In the genomic region with DNA sequence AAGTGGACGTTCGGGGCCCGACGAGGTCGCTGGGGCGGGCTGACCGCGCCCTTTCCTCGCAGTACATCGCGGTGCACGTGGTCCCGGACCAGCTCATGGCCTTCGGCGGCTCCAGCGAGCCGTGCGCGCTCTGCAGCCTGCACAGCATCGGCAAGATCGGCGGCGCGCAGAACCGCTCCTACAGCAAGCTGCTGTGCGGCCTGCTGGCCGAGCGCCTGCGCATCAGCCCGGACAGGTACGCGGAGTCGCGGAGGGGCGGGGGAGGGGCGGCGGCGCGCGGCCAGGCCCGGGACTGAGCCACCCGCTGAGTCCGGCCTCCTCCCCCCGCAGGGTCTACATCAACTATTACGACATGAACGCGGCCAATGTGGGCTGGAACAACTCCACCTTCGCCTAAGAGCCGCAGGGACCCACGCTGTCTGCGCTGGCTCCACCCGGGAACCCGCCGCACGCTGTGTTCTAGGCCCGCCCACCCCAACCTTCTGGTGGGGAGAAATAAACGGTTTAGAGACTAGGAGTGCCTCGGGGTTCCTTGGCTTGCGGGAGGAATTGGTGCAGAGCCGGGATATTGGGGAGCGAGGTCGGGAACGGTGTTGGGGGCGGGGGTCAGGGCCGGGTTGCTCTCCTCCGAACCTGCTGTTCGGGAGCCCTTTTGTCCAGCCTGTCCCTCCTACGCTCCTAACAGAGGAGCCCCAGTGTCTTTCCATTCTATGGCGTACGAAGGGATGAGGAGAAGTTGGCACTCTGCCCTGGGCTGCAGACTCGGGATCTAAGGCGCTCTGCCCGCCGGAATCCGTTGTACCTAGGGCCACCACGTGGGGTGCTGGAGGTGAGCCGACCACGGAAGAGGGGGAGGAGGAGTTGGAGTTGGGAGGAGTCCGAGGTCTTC, we compare ENCODE assay signal across 8 cellular contexts. TPM values are rescaled to one million over a fixed set of nuclear protein-coding genes. Genes with fewer than 3 reads are reported as not detected.
DNase-seq lines count a peak whose midpoint lies in the region; TF ChIP-seq lines count a peak whose summit lies in the region.

No MANE protein-coding gene starts in this region.

- intact Hi-C loops in uterus (cut with DNase I; ENCODE audit: low total_unique reads) = no loop called here

- H3K36me3 ChIP-seq in HAP-1 (replicated peaks) (peaks cover 34% of the 10 kb centered on the region), right atrium auricular region (peaks cover 15% of the 10 kb centered on the region), rectal smooth muscle tissue (ENCODE audit: control insufficient read depth, insufficient read depth, low read length) (no peaks in the 10 kb centered on the region), uterus (no peaks in the 10 kb centered on the region)

- peak overlapping the region; percentile 89 for H3K4me3 ChIP-seq in HAP-1
- peak overlapping the region; percentile 88 for H3K4me3 ChIP-seq in NB4 (ENCODE audit: low read depth, low read length)
- H3K4me3 ChIP-seq in right atrium auricular region = peak overlapping the region; percentile 59 to 73
- H3K4me3 ChIP-seq in rectal smooth muscle tissue (ENCODE audit: low read length) = peak overlapping the region; percentile 88
- peak overlapping the region; percentile 60 to 63 for H3K4me3 ChIP-seq in uterus

- H3K9ac ChIP-seq in rectal smooth muscle tissue (ENCODE audit: low read length) = peak overlapping the region; percentile 37

- TF ChIP-seq CTCF in NB4 (IDR thresholded peaks at IDR 0.05; ENCODE audit: low read depth, low read length) (peak; percentile 16), right atrium auricular region (IDR thresholded peaks at IDR 0.05) (no peak), uterus (IDR thresholded peaks at IDR 0.05) (peak in 2 of 4 experiments; percentile 8 to 44)

- H3K27ac ChIP-seq in right atrium auricular region (peak overlapping the region; percentile 90 to 94), rectal smooth muscle tissue (ENCODE audit: low read depth, low read length) (peak overlapping the region; percentile 91), uterus (peak overlapping the region; percentile 82 to 91)

- in situ Hi-C loops in HAP-1 (cut with MboI; ENCODE audit: low sequenced_read_pairs) = no loop called here

- DNase-seq in DMS79 (lab: John Stamatoyannopoulos, UW) (peak; percentile 39), HAP-1 (ENCODE audit: low spot score in 2 of 2) (peak; percentile 75 to 94), NB4 (ENCODE audit: low read depth) (peak; percentile 93), T-helper 1 cell (peak; percentile 32 to 77 (median 50)), amygdala (lab: John Stamatoyannopoulos, UW) (peak in 42 of 56 donors; percentile 15 to 84 (median 60)), right atrium auricular region (ENCODE audit: low spot score) (peak; percentile 76), uterus (peak; percentile 75 to 78)

- TF ChIP-seq POLR2A in NB4 (IDR thresholded peaks at IDR 0.05; ENCODE audit: extremely low read depth, insufficient read length) (no peak), uterus (IDR thresholded peaks at IDR 0.05) (no peak)

- H3K27me3 ChIP-seq in HAP-1 (ENCODE audit: low read depth) (no peaks in the 10 kb centered on the region), right atrium auricular region (no peaks in the 10 kb centered on the region), rectal smooth muscle tissue (ENCODE audit: control insufficient read depth, insufficient read depth, low read length) (no peaks in the 10 kb centered on the region), uterus (no peaks in the 10 kb centered on the region)

- H3K4me1 ChIP-seq in HAP-1 (peaks cover 10% of the 10 kb centered on the region), right atrium auricular region (peaks cover 0 to 31% of the 10 kb centered on the region in 2 donors), rectal smooth muscle tissue (ENCODE audit: control insufficient read depth, insufficient read depth, low read length) (peaks cover 4% of the 10 kb centered on the region), uterus (no peaks in the 10 kb centered on the region)

- H3K9me3 ChIP-seq in HAP-1 (peaks cover 4% of the 10 kb centered on the region; the same call in 1 of the 2 replicates), right atrium auricular region (no peaks in the 10 kb centered on the region), uterus (no peaks in the 10 kb centered on the region)

RNA-seq across cellular contexts. Expression of gene MIF, which starts 0.8 kb away (rescaled TPM):
- 100 to 1,000 TPM; 176 to 273 TPM for total RNA-seq in right atrium auricular region
- 100 to 1,000 TPM in 2 of 4 donors, 10 to 100 TPM in 2; 77.1 to 189 (median 124) TPM for total RNA-seq in uterus

RNA-seq across cellular contexts. Expression of gene SLC2A11, which starts 37.3 kb away (rescaled TPM):
- total RNA-seq in right atrium auricular region = 10 to 100 TPM; 10.6 to 15.5 TPM
- total RNA-seq in uterus = 10 to 100 TPM in 3 of 4 donors, under 1 TPM in 1; under 0.01 to 63.3 (median 15.0) TPM

RNA-seq across cellular contexts. Expression of gene DERL3, which starts 56.1 kb away (rescaled TPM):
- total RNA-seq in right atrium auricular region (10 to 100 TPM in 1 of 2 donors, 1 to 10 TPM in 1; 4.0 to 10.6 TPM), uterus (1 to 10 TPM in 1 of 4 donors, under 1 TPM in 1, not detected in 2; 0.95 to 1.2 TPM)

Comparison
In these comparisons a context has a peak if more than half of its experiments do, and no peak if none do; other contexts are left out.
1. Peak in every context shown above with its lines: DNase-seq, H3K4me3 ChIP-seq and H3K27ac ChIP-seq.
2. DNase-seq: peak in every context shown above with its lines; median percentile 93 in NB4; 84 in HAP-1; 76 in uterus; 76 in right atrium auricular region; 60 in amygdala; 50 in T-helper 1 cell; 39 in DMS79.